ENCODE assay signal across 16 cellular contexts in the genomic region with DNA sequence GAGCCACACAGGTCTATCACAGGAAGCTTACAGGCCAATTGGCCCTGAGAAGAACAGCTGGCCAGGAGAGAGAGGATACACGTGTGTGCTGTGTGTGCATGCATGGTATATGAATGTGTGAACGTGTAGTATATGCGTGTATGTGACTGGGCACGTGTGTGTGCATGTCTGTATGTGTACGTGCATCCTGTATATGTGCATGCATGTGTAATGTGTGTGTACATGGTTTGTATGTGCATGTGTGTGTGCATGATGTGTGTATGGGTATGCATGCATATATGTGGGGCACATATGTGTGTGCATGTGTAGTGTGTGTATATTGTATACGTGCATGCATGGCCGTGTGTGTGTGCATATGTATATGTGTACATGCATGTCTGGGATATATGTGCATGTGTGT. TPM values are rescaled to one million over a fixed set of nuclear protein-coding genes. Genes with fewer than 3 reads are reported as not detected.
DNase-seq lines count a peak whose midpoint lies in the region; FAIRE-seq and TF ChIP-seq lines count a peak whose summit lies in the region.
"Had no signal": no experiment of that assay in that cellular context is flagged by ENCODE, and none has a peak within 500 bp of the region (broad histone marks: within the 10 kb centered on the region; RNA-seq: fewer than 3 reads in every experiment).

No MANE protein-coding gene starts in this region.

- TF ChIP-seq CTCF in OCI-LY1 (IDR thresholded peaks at IDR 0.05; ENCODE audit: low read length): no peak
- no peak for TF ChIP-seq CTCF in bronchial epithelial cell (IDR thresholded peaks at IDR 0.05; ENCODE audit: insufficient read depth, low read length, severe bottlenecking)
- no peak for TF ChIP-seq CTCF in uterus (IDR thresholded peaks at IDR 0.05)
- TF ChIP-seq CTCF in CD14-positive monocyte (IDR thresholded peaks at IDR 0.05): no peak

- intact Hi-C loops in uterus (cut with DNase I; ENCODE audit: low total_unique reads) (no loop called here), CD14-positive monocyte (cut with micrococcal nuclease) (no loop called here), cardiac septum (cut with DNase I) (no loop called here)

- H3K27ac ChIP-seq in OCI-LY1 (ENCODE audit: low read depth, low read length, poor library complexity, severe bottlenecking) (peak overlapping the region; percentile 4), trophoblast cell (ENCODE audit: low read depth, low read length) (no peak overlapping the region), uterus (no peak overlapping the region)
- H3K27ac ChIP-seq: BLaER1 treated with 17β-estradiol and CSF1 and Interleukin-3, amounts not matched to agents 10 nM and 100 nM had no signal

- H3K9me3 ChIP-seq in OCI-LY1 (ENCODE audit: low read length): no peaks in the 10 kb centered on the region
- peaks cover 4% of the 10 kb centered on the region for H3K9me3 ChIP-seq in trophoblast cell (ENCODE audit: insufficient read depth, low read depth, low read length)
- no peaks in the 10 kb centered on the region for H3K9me3 ChIP-seq in uterus
- H3K9me3 ChIP-seq: BLaER1 treated with 17β-estradiol and CSF1 and Interleukin-3, amounts not matched to agents 10 nM and 100 nM had no signal

- peaks cover 51% of the 10 kb centered on the region for H3K36me3 ChIP-seq in OCI-LY1 (ENCODE audit: insufficient read depth, low read length)
- peaks cover 2% of the 10 kb centered on the region for H3K36me3 ChIP-seq in bronchial epithelial cell (ENCODE audit: control insufficient read depth, insufficient read depth, low read length)
- H3K36me3 ChIP-seq in trophoblast cell (ENCODE audit: control insufficient read depth in 1 of 2, insufficient read depth in 2 of 2, low read length in 2 of 2): peaks cover 99 to 100% of the 10 kb centered on the region in 2 experiments
- no peaks in the 10 kb centered on the region for H3K36me3 ChIP-seq in uterus

- no peaks in the 10 kb centered on the region for H4K20me1 ChIP-seq in OCI-LY1 (ENCODE audit: insufficient read depth, low read length)

- H3K4me3 ChIP-seq in OCI-LY1 (ENCODE audit: low read depth, low read length, poor library complexity, severe bottlenecking) (no peak overlapping the region), bronchial epithelial cell (ENCODE audit: low read depth, low read length) (no peak overlapping the region), trophoblast cell (ENCODE audit: low read depth, low read length) (no peak overlapping the region), uterus (no peak overlapping the region)
- H3K4me3 ChIP-seq: BLaER1 treated with 17β-estradiol and CSF1 and Interleukin-3, amounts not matched to agents 10 nM and 100 nM had no signal

- no CpG with 5 or more reads among the region's 7 CpGs for WGBS in trophoblast cell (ENCODE audit: extremely low coverage, insufficient coverage, insufficient read length)

- H2AFZ ChIP-seq in OCI-LY1 (ENCODE audit: low read length) (no peak overlapping the region), trophoblast cell (ENCODE audit: insufficient read depth, low read length, poor library complexity) (no peak overlapping the region)

- no peaks in the 10 kb centered on the region for H3K4me1 Mint-ChIP-seq in CD14-positive monocyte

- H4K8ac ChIP-seq in trophoblast cell (ENCODE audit: low read depth, low read length): no peak overlapping the region

- H3K27me3 ChIP-seq in OCI-LY1 (ENCODE audit: insufficient read depth, low read length) (no peaks in the 10 kb centered on the region), bronchial epithelial cell (ENCODE audit: control insufficient read depth, insufficient read depth, low read length) (no peaks in the 10 kb centered on the region), trophoblast cell (ENCODE audit: insufficient read depth, low read length) (no peaks in the 10 kb centered on the region), uterus (no peaks in the 10 kb centered on the region)

- no peak overlapping the region for H3K18ac ChIP-seq in trophoblast cell (ENCODE audit: low read length)

- no peak overlapping the region for H2AK5ac ChIP-seq in trophoblast cell (ENCODE audit: low read length)

- FAIRE-seq in GM12891 (lab: Jason Lieb, UNC): peak; percentile 31
- FAIRE-seq in bronchial epithelial cell (lab: Jason Lieb, UNC): peak; percentile 90
- FAIRE-seq: G401.6 had no signal

- H3K4me3 Mint-ChIP-seq in CD14-positive monocyte: no peak overlapping the region
- H3K4me3 Mint-ChIP-seq: CD4-positive, alpha-beta T cell had no signal

- H2BK12ac ChIP-seq in trophoblast cell (ENCODE audit: low read length): no peak overlapping the region

- no peak overlapping the region for H3K9ac ChIP-seq in OCI-LY1 (ENCODE audit: low read length)
- no peak overlapping the region for H3K9ac ChIP-seq in trophoblast cell (ENCODE audit: low read length)
- H3K9ac ChIP-seq: BLaER1 treated with 17β-estradiol and CSF1 and Interleukin-3, amounts not matched to agents 10 nM and 100 nM had no signal

- no peaks in the 10 kb centered on the region for H3K9me2 ChIP-seq in OCI-LY1 (ENCODE audit: low read depth, low read length)

- no peaks in the 10 kb centered on the region for H3K79me2 ChIP-seq in OCI-LY1 (ENCODE audit: insufficient read depth, low read length)
- H3K79me2 ChIP-seq in trophoblast cell (ENCODE audit: control insufficient read depth, insufficient read depth, low read length, poor library complexity): no peaks in the 10 kb centered on the region

- no peak overlapping the region for H4K91ac ChIP-seq in trophoblast cell (ENCODE audit: low read depth, low read length)

- no peak overlapping the region for H3K14ac ChIP-seq in trophoblast cell (ENCODE audit: low read length)

- H3K4me1 ChIP-seq in OCI-LY1 (ENCODE audit: insufficient read depth, low read length, severe bottlenecking): peaks cover 6% of the 10 kb centered on the region
- H3K4me1 ChIP-seq in trophoblast cell (ENCODE audit: control insufficient read depth in 1 of 2, insufficient read depth in 2 of 2, low read length in 2 of 2): no peaks in the 10 kb centered on the region
- H3K4me1 ChIP-seq in uterus: no peaks in the 10 kb centered on the region

- H3F3A ChIP-seq in OCI-LY1 (ENCODE audit: insufficient read depth, low read length): no peaks in the 10 kb centered on the region

- no peaks in the 10 kb centered on the region for H3K79me1 ChIP-seq in trophoblast cell (ENCODE audit: low read length)

- H3K4ac ChIP-seq in trophoblast cell (ENCODE audit: low read depth, low read length): no peak overlapping the region

- H2BK120ac ChIP-seq in trophoblast cell (ENCODE audit: insufficient read depth, low read length, poor library complexity): no peak overlapping the region

- TF ChIP-seq POLR2A in GM12891 (IDR thresholded peaks at IDR 0.05; ENCODE audit: low read depth, low read length): no peak
- TF ChIP-seq POLR2A in uterus (IDR thresholded peaks at IDR 0.05): no peak

- H3K27me3 Mint-ChIP-seq in CD14-positive monocyte (ENCODE audit: low read depth in 3 of 3): peaks cover 4 to 6% (median 6%) of the 10 kb centered on the region in 3 donors
- H3K27me3 Mint-ChIP-seq: CD4-positive, alpha-beta T cell had no signal

- peaks cover 0 to 2% (median 0%) of the 10 kb centered on the region in 7 donors for H3K9me3 Mint-ChIP-seq in CD14-positive monocyte
- H3K9me3 Mint-ChIP-seq: CD4-positive, alpha-beta T cell had no signal

- H4K12ac ChIP-seq in trophoblast cell (ENCODE audit: low read depth, low read length): no peak overlapping the region

- no peaks in the 10 kb centered on the region for H3K36me3 Mint-ChIP-seq in CD14-positive monocyte

- no peak overlapping the region for H2BK5ac ChIP-seq in trophoblast cell (ENCODE audit: low read depth, low read length, poor library complexity)

- DNase-seq in GM12891 (ENCODE audit: insufficient read length, low spot score): no peak
- no peak for DNase-seq in bronchial epithelial cell (ENCODE audit: low read depth)
- DNase-seq in trophoblast cell: no peak
- DNase-seq in uterus: no peak
- DNase-seq in CD14-positive monocyte (ENCODE audit: low spot score): no peak
- no peak for DNase-seq in cardiac septum (ENCODE audit: low spot score)
- DNase-seq: ACHN; Calu3; CD4-positive, alpha-beta T cell; DMS79; H7 had no signal

- H3K27ac Mint-ChIP-seq in CD14-positive monocyte: no peak overlapping the region
- H3K27ac Mint-ChIP-seq: CD4-positive, alpha-beta T cell had no signal

- H3K4me2 ChIP-seq in OCI-LY1 (ENCODE audit: low read length) (no peak overlapping the region), trophoblast cell (ENCODE audit: low read length) (no peak overlapping the region)
- H3K4me2 ChIP-seq: BLaER1 treated with 17β-estradiol and CSF1 and Interleukin-3, amounts not matched to agents 10 nM and 100 nM had no signal

- peak overlapping the region; percentile 77 for H3K23ac ChIP-seq in trophoblast cell (ENCODE audit: low read length)

TF ChIP-seq in GM12891, 5 proteins besides CTCF, POLR2A, EP300 and RAD21:
- TF ChIP-seq POU2F2 (IDR thresholded peaks at IDR 0.05; ENCODE audit: low read depth, low read length) (no peak), SPI1 (IDR thresholded peaks at IDR 0.05; ENCODE audit: low read depth, low read length) (no peak), TAF1 (IDR thresholded peaks at IDR 0.05; ENCODE audit: low read depth, low read length) (no peak)

RNA-seq across cellular contexts. Expression of gene FCN2, which starts 57.0 kb away (rescaled TPM):
- not detected for polyA plus RNA-seq in GM12891 (2012; ENCODE audit: low read depth, missing spikeins)
- not detected in 2 replicates for total RNA-seq in bronchial epithelial cell
- not detected in 2 replicates for polyA plus RNA-seq in trophoblast cell (2013)
- under 1 TPM in 1 of 4 donors, not detected in 3; 0.49 TPM for total RNA-seq in uterus
- polyA plus RNA-seq in CD14-positive monocyte: not detected
- total RNA-seq in cardiac septum: not detected
- total RNA-seq: A172; Calu3; CD4-positive, alpha-beta T cell; H7; HT-29 had no signal
